Comparison of ENCODE assay signal across 11 cellular contexts in genomic region chr1:65762081-65762862, GRCh38. TPM values are rescaled to one million over a fixed set of nuclear protein-coding genes. Genes with fewer than 3 reads are reported as not detected.
DNase-seq lines count a peak whose midpoint lies in the region; ATAC-seq, FAIRE-seq and TF ChIP-seq lines count a peak whose summit lies in the region.
"Had no signal": no experiment of that assay in that cellular context is flagged by ENCODE, and none has a peak within 500 bp of the region (broad histone marks: within the 10 kb centered on the region; RNA-seq: fewer than 3 reads in every experiment).

No MANE protein-coding gene starts in this region.

- no peak overlapping the region for H3K56ac ChIP-seq in H1 (replicated peaks; ENCODE audit: insufficient read length, low read depth, low read length)

- H4K20me1 ChIP-seq in H1 (replicated peaks in 1 of 2; ENCODE audit: control insufficient read depth in 1 of 2, insufficient read depth in 2 of 2, low read length in 2 of 2) = no peaks in the 10 kb centered on the region

- no peak overlapping the region for H4K91ac ChIP-seq in H1 (replicated peaks; ENCODE audit: insufficient read length, low read length)

- no peaks in the 10 kb centered on the region for H3K36me3 ChIP-seq in H1 (ENCODE audit: control insufficient read depth in 2 of 4, insufficient read depth in 4 of 4, low read length in 3 of 4)
- H3K36me3 ChIP-seq in body of pancreas (replicated peaks in 1 of 2; ENCODE audit: insufficient read depth in 1 of 2, low read depth in 2 of 2) = no peaks in the 10 kb centered on the region
- H3K36me3 ChIP-seq in spleen = no peaks in the 10 kb centered on the region

- H3K79me2 ChIP-seq in H1 (ENCODE audit: control insufficient read depth in 1 of 2, insufficient read depth in 2 of 2, low read length in 2 of 2) = no peaks in the 10 kb centered on the region

- H3K9me3 ChIP-seq in H1 (ENCODE audit: insufficient read depth in 2 of 2, low read depth in 1 of 2, low read length in 1 of 2) (no peaks in the 10 kb centered on the region), body of pancreas (no peaks in the 10 kb centered on the region), spleen (peaks cover 0 to 8% (median 0%) of the 10 kb centered on the region in 8 donors)

- TF ChIP-seq RAD21 in H1 (IDR thresholded peaks at IDR 0.05 in 1 of 2, conservative IDR thresholded peaks at IDR 0.05 in 1 of 2; ENCODE audit: low read depth in 2 of 2, low read length in 2 of 2) = no peak

- no peak overlapping the region for H4K8ac ChIP-seq in H1 (ENCODE audit: extremely low read depth, insufficient read depth, low read length)

- H3K27ac ChIP-seq in H1 (ENCODE audit: low read depth, low read length) (no peak overlapping the region), body of pancreas (no peak overlapping the region), spleen (no peak overlapping the region)

- TF ChIP-seq EP300 in H1 (IDR thresholded peaks at IDR 0.05; ENCODE audit: borderline replicate concordance in 1 of 2, low read depth in 2 of 2, low read length in 2 of 2) = no peak

- H3K27me3 ChIP-seq in H1 (replicated peaks in 1 of 4; ENCODE audit: control insufficient read depth in 3 of 4, extremely low read depth in 1 of 4, insufficient read depth in 3 of 4, low read length in 3 of 4) (no peaks in the 10 kb centered on the region), body of pancreas (no peaks in the 10 kb centered on the region), spleen (replicated peaks in 1 of 7) (no peaks in the 10 kb centered on the region)

- FAIRE-seq in H1 (lab: Jason Lieb, UNC) = no peak

- CTCF ChIA-PET in H1 (lab: Charles Lee; ENCODE audit: partially characterized antibody) = no interaction called here

- no peak overlapping the region for H3K4ac ChIP-seq in H1 (replicated peaks; ENCODE audit: insufficient read length, low read depth, low read length)

- no peak overlapping the region for H3K18ac ChIP-seq in H1 (ENCODE audit: extremely low read depth, low read length)

- peak; percentile 93 for ATAC-seq in GM18873 (IDR thresholded peaks at IDR 0.05; ENCODE audit: low FRiP score, unreplicated experiment)
- peak; percentile 90 for ATAC-seq in HG02973 (IDR thresholded peaks at IDR 0.05; ENCODE audit: unreplicated experiment)
- ATAC-seq in body of pancreas = no peak
- ATAC-seq: activated T-cell treated with anti-CD3 and anti-CD28 coated beads, Interleukin-2, amount 50 U/mL, for 72 hours; effector memory CD8-positive, alpha-beta T cell had no signal

- H3K4me2 ChIP-seq in H1 (ENCODE audit: insufficient read depth in 1 of 2, low read depth in 2 of 2, low read length in 2 of 2) = no peak overlapping the region

- H3K23ac ChIP-seq in H1 (ENCODE audit: insufficient read length) = no peak overlapping the region

- no peak for TF ChIP-seq CTCF in H1 (IDR thresholded peaks at IDR 0.05; ENCODE audit: control extremely low read depth in 1 of 3, insufficient read depth in 1 of 3, low read depth in 1 of 3, low read length in 3 of 3)
- TF ChIP-seq CTCF in body of pancreas (IDR thresholded peaks at IDR 0.05) = no peak
- TF ChIP-seq CTCF in spleen (IDR thresholded peaks at IDR 0.05 in 8 of 11, conservative IDR thresholded peaks at IDR 0.05 in 3 of 11) = no peak

- no peak overlapping the region for H2BK15ac ChIP-seq in H1 (ENCODE audit: low read length)

- H3K79me1 ChIP-seq in H1 (ENCODE audit: low read depth, low read length) = no peaks in the 10 kb centered on the region

- H3K4me3 ChIP-seq in H1 (ENCODE audit: extremely low read depth in 1 of 4, insufficient read depth in 2 of 4, low read depth in 3 of 4, low read length in 4 of 4) (no peak overlapping the region), body of pancreas (no peak overlapping the region), spleen (no peak overlapping the region)

- WGBS in H1 (ENCODE audit: extremely low coverage in 1 of 2, insufficient coverage in 1 of 2, insufficient read length in 1 of 2, insufficient replicate concordance in 2 of 2, low coverage in 1 of 2, low lambda C conversion rate in 2 of 2, missing lambda C conversion rate in 1 of 2), 2 experiments = 80% methylated on average over 8 of the region's 8 CpGs; no CpG with 5 or more reads in 1 of the 2 experiments
- WGBS in body of pancreas, 2 donors = 67 to 72% methylated on average over 8 of the region's 8 CpGs
- WGBS in spleen, 5 donors = 67 to 83% (median 81%) methylated on average over 8 of the region's 8 CpGs

- H3K9ac ChIP-seq in H1 (replicated peaks in 1 of 4; ENCODE audit: extremely low read depth in 1 of 4, low read depth in 3 of 4, low read length in 3 of 4) = no peak overlapping the region

- peak overlapping the region; percentile 92 for H2AFZ ChIP-seq in H1 (ENCODE audit: low read length)

- H2AK5ac ChIP-seq in H1 (ENCODE audit: low read depth, low read length) = no peak overlapping the region

- H2BK120ac ChIP-seq in H1 (replicated peaks; ENCODE audit: low read depth, low read length) = no peak overlapping the region

- H3K14ac ChIP-seq in H1 (ENCODE audit: insufficient read length) = no peak overlapping the region

- DNase-seq in H1 (ENCODE audit: low read depth in 1 of 2, low spot score in 2 of 2) (no peak), renal cortical epithelial cell (ENCODE audit: low read depth) (peak; percentile 82), body of pancreas (no peak), spleen (no peak), ureter (ENCODE audit: low spot score) (no peak)
- DNase-seq in central memory CD4-positive, alpha-beta T cell = no peak
- DNase-seq: activated T-cell treated with anti-CD3 and anti-CD28 coated beads, Interleukin-2, amount 50 U/mL, for 72 hours; effector memory CD8-positive, alpha-beta T cell; NCI-H146 had no signal

- no peaks in the 10 kb centered on the region for H3K23me2 ChIP-seq in H1 (ENCODE audit: low read depth, low read length)

- H4K5ac ChIP-seq in H1 (ENCODE audit: insufficient read length, low read depth, low read length) = no peak overlapping the region

- H2BK5ac ChIP-seq in H1 (ENCODE audit: low read depth, low read length) = no peak overlapping the region

- H2BK20ac ChIP-seq in H1 (ENCODE audit: low read length) = no peak overlapping the region

- intact Hi-C loops in body of pancreas (cut with DNase I) = no loop called here
- intact Hi-C loops in spleen (cut with DNase I; ENCODE audit: low total_unique reads) = no loop called here

- TF ChIP-seq POLR2A in H1 (IDR thresholded peaks at IDR 0.05; ENCODE audit: control extremely low read depth in 1 of 2, low read depth in 2 of 2, low read length in 2 of 2) (no peak), body of pancreas (IDR thresholded peaks at IDR 0.05) (no peak), spleen (IDR thresholded peaks at IDR 0.05) (no peak)

- H2BK12ac ChIP-seq in H1 (ENCODE audit: low read depth, low read length) = no peak overlapping the region

- POLR2A ChIA-PET in H1 (lab: Charles Lee; ENCODE audit: partially characterized antibody) = no interaction called here

- H3K4me1 ChIP-seq in H1 (replicated peaks in 1 of 4; ENCODE audit: control insufficient read depth in 3 of 4, insufficient read depth in 4 of 4, low read length in 3 of 4) (no peaks in the 10 kb centered on the region), body of pancreas (peaks cover 6% of the 10 kb centered on the region), spleen (no peaks in the 10 kb centered on the region)

TF ChIP-seq in H1, 55 proteins besides CTCF, POLR2A, EP300 and RAD21:
- TF ChIP-seq EGR1 (IDR thresholded peaks at IDR 0.05; ENCODE audit: borderline replicate concordance, low read depth, low read length) (no peak), SRF (IDR thresholded peaks at IDR 0.05; ENCODE audit: low read depth, low read length) (no peak), TAF1 (IDR thresholded peaks at IDR 0.05; ENCODE audit: low read depth, low read length) (no peak), CHD2 (IDR thresholded peaks at IDR 0.05; ENCODE audit: low read length) (no peak)
TF ChIP-seq in H1: peak in this region for 0.

RNA-seq across cellular contexts. Expression of gene PDE4B, which starts 30.4 kb away (rescaled TPM):
- 13.9 and 15.1 TPM in 2 replicates for total RNA-seq in H1 (2021; fragmentation: NEBNext Ultra II Directional; extraction: Animal tissue kit (Norgen Biotek cat#: 25700))
- polyA plus RNA-seq in H1 (2011; rRNA removed) = 2.2 and 5.0 TPM in 2 replicates
- polyA plus RNA-seq in H1 (2011; cell fraction: cytosol; rRNA removed) = 3.4 TPM
- 2.7 TPM for polyA plus RNA-seq in H1 (2011; cell fraction: nucleus; rRNA removed)
- polyA plus RNA-seq in H1 (2012, experiment 1 of 2) = 3.9 to 6.8 TPM (median 4.7 TPM) in 4 replicates
- 0.64 TPM for polyA plus RNA-seq in H1 (2012, experiment 2 of 2)
- polyA plus RNA-seq in H1 (2013, experiment 1 of 2) = 8.7 TPM
- 9.3 TPM for polyA plus RNA-seq in H1 (2013, experiment 2 of 2)
- polyA minus RNA-seq in H1 (2011; rRNA and poly(A)+ RNA removed) = 10.4 and 17.6 TPM in 2 replicates
- 3.1 TPM for polyA minus RNA-seq in H1 (2011; cell fraction: cytosol; rRNA and poly(A)+ RNA removed)
- polyA minus RNA-seq in H1 (2011; cell fraction: nucleus; rRNA and poly(A)+ RNA removed) = 13.0 TPM
- 0.70 and 1.0 TPM in 2 replicates for total RNA-seq in renal cortical epithelial cell
- total RNA-seq in body of pancreas = 10 to 100 TPM in 1 of 2 donors, 1 to 10 TPM in 1; 1.6 to 12.2 TPM
- total RNA-seq in spleen = 10 to 100 TPM; 37.9 to 88.2 (median 57.5) TPM
- 10 to 100 TPM; 12.6 to 16.1 (median 13.1) TPM for polyA plus RNA-seq in spleen
- total RNA-seq in ureter = 9.5 TPM
